ENCODE assay signal across 21 cellular contexts in genomic region chr4:40124690-40125089, GRCh38.
DNase-seq lines count a peak whose midpoint lies in the region; ATAC-seq and TF ChIP-seq lines count a peak whose summit lies in the region.
"Had no signal": no experiment of that assay in that cellular context is flagged by ENCODE, and none has a peak within 500 bp of the region (broad histone marks: within the 10 kb centered on the region; RNA-seq: fewer than 3 reads in every experiment).

No MANE protein-coding gene starts in this region.

- intact Hi-C loops in CD4-positive, alpha-beta T cell (cut with DNase I, micrococcal nuclease): loop anchor here in 1 of 2 experiments (5.0 kb wide), 1 partner anchor 67 kb away; the partner anchor contains the start of gene N4BP2
- intact Hi-C loops in CD8-positive, alpha-beta T cell (cut with DNase I, micrococcal nuclease): loop anchor here (5.0 kb wide), 1 partner anchor 67 kb away; the partner anchor contains the start of gene N4BP2 (in 2 of the 2)
- intact Hi-C loops in mucosa of descending colon (cut with DNase I, micrococcal nuclease): no loop called here
- intact Hi-C loops in head of caudate nucleus (cut with DNase I): no loop called here

- no peak for TF ChIP-seq CTCF in CD4-positive, alpha-beta T cell (IDR thresholded peaks at IDR 0.05)
- no peak for TF ChIP-seq CTCF in CD8-positive, alpha-beta T cell (IDR thresholded peaks at IDR 0.05)
- TF ChIP-seq CTCF in mucosa of descending colon (IDR thresholded peaks at IDR 0.05): no peak
- TF ChIP-seq CTCF in GM10248 (IDR thresholded peaks at IDR 0.05; ENCODE audit: control extremely low read depth, extremely low read depth, low read depth, missing control alignments): no peak

- peak overlapping the region; percentile 26 for H3K4me3 Mint-ChIP-seq in CD4-positive, alpha-beta T cell
- H3K4me3 Mint-ChIP-seq in CD8-positive, alpha-beta T cell: peak overlapping the region; percentile 38
- no peak overlapping the region for H3K4me3 Mint-ChIP-seq in activated CD8-positive, alpha-beta T cell treated with anti-CD3 and anti-CD28 coated beads, Interleukin-2, amount 10 ng/mL, durations not matched to agents 7 days and 5 days

- H3K4me1 ChIP-seq in CD8-positive, alpha-beta T cell (ENCODE audit: insufficient read depth, low read length): peaks cover 38% of the 10 kb centered on the region
- no peaks in the 10 kb centered on the region for H3K4me1 ChIP-seq in mucosa of descending colon (ENCODE audit: low read depth)
- H3K4me1 ChIP-seq: colonic mucosa, lower lobe of right lung, thyroid gland had no signal

- H3K4me1 Mint-ChIP-seq in CD4-positive, alpha-beta T cell (ENCODE audit: low read depth): peaks cover 45% of the 10 kb centered on the region
- H3K4me1 Mint-ChIP-seq in CD8-positive, alpha-beta T cell (ENCODE audit: low read depth): peaks cover 41% of the 10 kb centered on the region
- H3K4me1 Mint-ChIP-seq in activated CD8-positive, alpha-beta T cell treated with anti-CD3 and anti-CD28 coated beads, Interleukin-2, amount 10 ng/mL, durations not matched to agents 7 days and 5 days (ENCODE audit: low read depth): peaks cover 33% of the 10 kb centered on the region

- CTCF ChIA-PET in CD4-positive, alpha-beta T cell (lab: Charles Lee): no interaction called here
- CTCF ChIA-PET in CD8-positive, alpha-beta T cell (lab: Charles Lee): no interaction called here
- CTCF ChIA-PET in activated CD8-positive, alpha-beta T cell treated with anti-CD3 and anti-CD28 coated beads, Interleukin-2, amount 10 ng/mL, durations not matched to agents 7 days and 5 days (lab: Charles Lee): no interaction called here
- CTCF ChIA-PET in GM10248 (lab: Yijun Ruan, JAX): no interaction called here

- ATAC-seq in CD4-positive, alpha-beta T cell (ENCODE audit: poor library complexity): peak; percentile 90
- peak; percentile 89 for ATAC-seq in CD8-positive, alpha-beta T cell
- peak; percentile 85 for ATAC-seq in activated CD8-positive, alpha-beta T cell treated with anti-CD3 and anti-CD28 coated beads, Interleukin-2, amount 10 ng/mL, durations not matched to agents 7 days and 5 days
- peak; percentile 43 for ATAC-seq in mucosa of descending colon
- ATAC-seq: GM12878, lower lobe of right lung had no signal

- H3K36me3 ChIP-seq in CD8-positive, alpha-beta T cell (ENCODE audit: insufficient read depth, low read length): no peaks in the 10 kb centered on the region
- no peaks in the 10 kb centered on the region for H3K36me3 ChIP-seq in mucosa of descending colon (ENCODE audit: low read depth)
- H3K36me3 ChIP-seq: colonic mucosa, lower lobe of right lung, MG63, thyroid gland had no signal

- peak overlapping the region; percentile 1 for H3K4me3 ChIP-seq in CD8-positive, alpha-beta T cell (ENCODE audit: low read depth, low read length)
- no peak overlapping the region for H3K4me3 ChIP-seq in mucosa of descending colon
- H3K4me3 ChIP-seq: colonic mucosa, GM12878, lower lobe of right lung, MG63, SK-N-MC, thyroid gland had no signal

- POLR2A ChIA-PET in CD4-positive, alpha-beta T cell (lab: Charles Lee): interaction anchor here (0.6 kb wide), 1 partner anchor 72 kb away, joined by 3 read pairs; no protein-coding TSS in a partner anchor
- POLR2A ChIA-PET in CD8-positive, alpha-beta T cell (lab: Charles Lee): no interaction called here
- POLR2A ChIA-PET in activated CD8-positive, alpha-beta T cell treated with anti-CD3 and anti-CD28 coated beads, Interleukin-2, amount 10 ng/mL, durations not matched to agents 7 days and 5 days (lab: Charles Lee): no interaction called here
- POLR2A ChIA-PET in GM10248 (lab: Yijun Ruan, JAX): no interaction called here

- no peaks in the 10 kb centered on the region for H3K27me3 Mint-ChIP-seq in CD4-positive, alpha-beta T cell
- no peaks in the 10 kb centered on the region for H3K27me3 Mint-ChIP-seq in CD8-positive, alpha-beta T cell (ENCODE audit: low read depth)
- H3K27me3 Mint-ChIP-seq in activated CD8-positive, alpha-beta T cell treated with anti-CD3 and anti-CD28 coated beads, Interleukin-2, amount 10 ng/mL, durations not matched to agents 7 days and 5 days (ENCODE audit: low read depth): no peaks in the 10 kb centered on the region

- peaks cover 10% of the 10 kb centered on the region for H3K36me3 Mint-ChIP-seq in CD4-positive, alpha-beta T cell (ENCODE audit: low read depth)
- peaks cover 7% of the 10 kb centered on the region for H3K36me3 Mint-ChIP-seq in CD8-positive, alpha-beta T cell
- H3K36me3 Mint-ChIP-seq in activated CD8-positive, alpha-beta T cell treated with anti-CD3 and anti-CD28 coated beads, Interleukin-2, amount 10 ng/mL, durations not matched to agents 7 days and 5 days (ENCODE audit: low read depth): peaks cover 26% of the 10 kb centered on the region

- H3K9me3 Mint-ChIP-seq in CD4-positive, alpha-beta T cell: no peaks in the 10 kb centered on the region
- no peaks in the 10 kb centered on the region for H3K9me3 Mint-ChIP-seq in CD8-positive, alpha-beta T cell
- H3K9me3 Mint-ChIP-seq in activated CD8-positive, alpha-beta T cell treated with anti-CD3 and anti-CD28 coated beads, Interleukin-2, amount 10 ng/mL, durations not matched to agents 7 days and 5 days (ENCODE audit: insufficient read depth): no peaks in the 10 kb centered on the region
- H3K9me3 Mint-ChIP-seq: activated naive CD4-positive, alpha-beta T cell treated with anti-CD3 and anti-CD28 coated beads, Interleukin-2, amount 50 U/mL, for 72 hours had no signal

- peak in 2 of 10 experiments; percentile 1 to 24 for DNase-seq in CD4-positive, alpha-beta T cell
- DNase-seq in CD8-positive, alpha-beta T cell: peak in 2 of 7 experiments; percentile 22 to 48
- peak; percentile 43 for DNase-seq in activated CD8-positive, alpha-beta T cell treated with anti-CD3 and anti-CD28 coated beads, Interleukin-2, amount 10 ng/mL, durations not matched to agents 7 days and 5 days
- DNase-seq in mucosa of descending colon (no peak), GM10248 (ENCODE audit: extremely low spot score) (no peak), head of caudate nucleus (no peak), pons (ENCODE audit: low spot score) (no peak)
- DNase-seq: activated CD4-positive, CD25-positive, alpha-beta regulatory T cell; colonic mucosa; DMS79; HCEC 1CT; lower lobe of right lung; MG63; NCI-H1417 treated with DMSO at 0.1 percent for 48 hours; NCI-H510A treated with DMSO at 0.1 percent for 48 hours; stimulated activated CD4-positive, alpha-beta T cell treated with anti-CD3 and anti-CD28 coated beads, Interleukin-1b, Interleukin-23, amount 100 ng/mL, for 48 hours; thyroid gland had no signal

- H3K27ac ChIP-seq in CD4-positive, alpha-beta T cell (ENCODE audit: low read depth, low read length): no peak overlapping the region
- peak overlapping the region; percentile 25 for H3K27ac ChIP-seq in CD8-positive, alpha-beta T cell (ENCODE audit: low read depth, low read length)
- H3K27ac ChIP-seq: colonic mucosa, lower lobe of right lung, RWPE1, SK-N-MC, thyroid gland had no signal

- H3K27me3 ChIP-seq in CD4-positive, alpha-beta T cell (ENCODE audit: control insufficient read depth, insufficient read depth, low read length): no peaks in the 10 kb centered on the region
- no peaks in the 10 kb centered on the region for H3K27me3 ChIP-seq in CD8-positive, alpha-beta T cell (ENCODE audit: insufficient read depth, low read length)
- H3K27me3 ChIP-seq: colonic mucosa, MG63, thyroid gland had no signal

- H3K9me3 ChIP-seq in CD4-positive, alpha-beta T cell (ENCODE audit: control insufficient read depth, low read length): no peaks in the 10 kb centered on the region
- no peaks in the 10 kb centered on the region for H3K9me3 ChIP-seq in CD8-positive, alpha-beta T cell (ENCODE audit: low read length)
- no peaks in the 10 kb centered on the region for H3K9me3 ChIP-seq in mucosa of descending colon
- H3K9me3 ChIP-seq: colonic mucosa, lower lobe of right lung, MG63, thyroid gland had no signal

- peak overlapping the region; percentile 80 for H3K27ac Mint-ChIP-seq in CD4-positive, alpha-beta T cell
- peak overlapping the region; percentile 89 for H3K27ac Mint-ChIP-seq in CD8-positive, alpha-beta T cell
- peak overlapping the region; percentile 89 for H3K27ac Mint-ChIP-seq in activated CD8-positive, alpha-beta T cell treated with anti-CD3 and anti-CD28 coated beads, Interleukin-2, amount 10 ng/mL, durations not matched to agents 7 days and 5 days
- H3K27ac Mint-ChIP-seq: activated naive CD4-positive, alpha-beta T cell treated with anti-CD3 and anti-CD28 coated beads, Interleukin-2, amount 50 U/mL, for 72 hours had no signal

Comparison
In these comparisons a context has a peak if more than half of its experiments do, and no peak if none do; other contexts are left out.
1. intact Hi-C loops: an anchor here in CD8-positive, alpha-beta T cell (5.0 kb wide); none called in mucosa of descending colon and head of caudate nucleus.